ENCODE assay signal across 2 cellular contexts in the genomic region with DNA sequence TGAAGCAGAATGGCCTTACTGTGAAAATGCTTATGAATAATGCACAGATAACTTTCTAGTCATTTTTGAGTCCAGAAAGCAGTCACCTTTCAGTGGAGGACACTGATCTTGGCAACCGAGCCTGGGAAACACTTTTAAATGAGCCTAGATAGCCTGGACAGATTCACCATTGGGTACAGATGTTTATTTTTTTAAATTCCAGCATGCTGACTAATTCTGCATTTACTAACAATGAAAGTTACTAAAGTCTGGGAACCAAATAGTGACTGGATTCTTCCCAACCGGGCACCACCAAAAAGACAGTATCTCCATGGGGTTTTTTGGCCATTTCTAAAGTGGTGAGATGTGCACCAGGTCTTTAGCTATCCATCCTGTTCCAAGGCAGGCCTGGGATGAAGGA.
TF ChIP-seq lines count a peak whose summit lies in the region.

No MANE protein-coding gene starts in this region.

TF ChIP-seq in liver, 16 proteins besides CTCF, POLR2A, EP300 and RAD21:
- TF ChIP-seq NR2F2 (IDR thresholded peaks at IDR 0.05): peak; percentile 15
- no peak for TF ChIP-seq FOXA1 (IDR thresholded peaks at IDR 0.05)

TF ChIP-seq in HepG2, 621 proteins besides CTCF, POLR2A, EP300 and RAD21:
- TF ChIP-seq KDM5B (CRISPR knock-in tag; IDR thresholded peaks at IDR 0.05; ENCODE audit: borderline replicate concordance): no peak
- no peak for TF ChIP-seq KLF12 (CRISPR knock-in tag; IDR thresholded peaks at IDR 0.05; ENCODE audit: borderline replicate concordance)
- no peak for TF ChIP-seq ZSCAN20 (CRISPR knock-in tag; IDR thresholded peaks at IDR 0.05; ENCODE audit: borderline replicate concordance)
- TF ChIP-seq CHD2 (IDR thresholded peaks at IDR 0.05; ENCODE audit: low read depth, low read length): no peak
- no peak for TF ChIP-seq CENPX (CRISPR knock-in tag; IDR thresholded peaks at IDR 0.05)
- TF ChIP-seq TP53 (CRISPR knock-in tag; conservative IDR thresholded peaks at IDR 0.05): no peak
- TF ChIP-seq ZNF652 (CRISPR knock-in tag; IDR thresholded peaks at IDR 0.05; ENCODE audit: borderline replicate concordance, low read depth): no peak
- TF ChIP-seq, protein P1, sequence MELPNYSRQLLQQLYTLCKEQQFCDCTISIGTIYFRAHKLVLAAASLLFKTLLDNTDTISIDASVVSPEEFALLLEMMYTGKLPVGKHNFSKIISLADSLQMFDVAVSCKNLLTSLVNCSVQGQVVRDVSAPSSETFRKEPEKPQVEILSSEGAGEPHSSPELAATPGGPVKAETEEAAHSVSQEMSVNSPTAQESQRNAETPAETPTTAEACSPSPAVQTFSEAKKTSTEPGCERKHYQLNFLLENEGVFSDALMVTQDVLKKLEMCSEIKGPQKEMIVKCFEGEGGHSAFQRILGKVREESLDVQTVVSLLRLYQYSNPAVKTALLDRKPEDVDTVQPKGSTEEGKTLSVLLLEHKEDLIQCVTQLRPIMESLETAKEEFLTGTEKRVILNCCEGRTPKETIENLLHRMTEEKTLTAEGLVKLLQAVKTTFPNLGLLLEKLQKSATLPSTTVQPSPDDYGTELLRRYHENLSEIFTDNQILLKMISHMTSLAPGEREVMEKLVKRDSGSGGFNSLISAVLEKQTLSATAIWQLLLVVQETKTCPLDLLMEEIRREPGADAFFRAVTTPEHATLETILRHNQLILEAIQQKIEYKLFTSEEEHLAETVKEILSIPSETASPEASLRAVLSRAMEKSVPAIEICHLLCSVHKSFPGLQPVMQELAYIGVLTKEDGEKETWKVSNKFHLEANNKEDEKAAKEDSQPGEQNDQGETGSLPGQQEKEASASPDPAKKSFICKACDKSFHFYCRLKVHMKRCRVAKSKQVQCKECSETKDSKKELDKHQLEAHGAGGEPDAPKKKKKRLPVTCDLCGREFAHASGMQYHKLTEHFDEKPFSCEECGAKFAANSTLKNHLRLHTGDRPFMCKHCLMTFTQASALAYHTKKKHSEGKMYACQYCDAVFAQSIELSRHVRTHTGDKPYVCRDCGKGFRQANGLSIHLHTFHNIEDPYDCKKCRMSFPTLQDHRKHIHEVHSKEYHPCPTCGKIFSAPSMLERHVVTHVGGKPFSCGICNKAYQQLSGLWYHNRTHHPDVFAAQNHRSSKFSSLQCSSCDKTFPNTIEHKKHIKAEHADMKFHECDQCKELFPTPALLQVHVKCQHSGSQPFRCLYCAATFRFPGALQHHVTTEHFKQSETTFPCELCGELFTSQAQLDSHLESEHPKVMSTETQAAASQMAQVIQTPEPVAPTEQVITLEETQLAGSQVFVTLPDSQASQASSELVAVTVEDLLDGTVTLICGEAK (IDR thresholded peaks at IDR 0.05): no peak
- TF ChIP-seq, protein P1 (CRISPR knock-in tag; IDR thresholded peaks at IDR 0.05): no peak
- no peak for TF ChIP-seq ZNF557 (CRISPR knock-in tag; IDR thresholded peaks at IDR 0.05)
- TF ChIP-seq ATM (IDR thresholded peaks at IDR 0.05; ENCODE audit: borderline replicate concordance): no peak
